Comparison of ENCODE assay signal across 1 cellular context in genomic region chr7:35253680-35254495, GRCh38.
TF ChIP-seq lines count a peak whose summit lies in the region.

A gene with protein sequence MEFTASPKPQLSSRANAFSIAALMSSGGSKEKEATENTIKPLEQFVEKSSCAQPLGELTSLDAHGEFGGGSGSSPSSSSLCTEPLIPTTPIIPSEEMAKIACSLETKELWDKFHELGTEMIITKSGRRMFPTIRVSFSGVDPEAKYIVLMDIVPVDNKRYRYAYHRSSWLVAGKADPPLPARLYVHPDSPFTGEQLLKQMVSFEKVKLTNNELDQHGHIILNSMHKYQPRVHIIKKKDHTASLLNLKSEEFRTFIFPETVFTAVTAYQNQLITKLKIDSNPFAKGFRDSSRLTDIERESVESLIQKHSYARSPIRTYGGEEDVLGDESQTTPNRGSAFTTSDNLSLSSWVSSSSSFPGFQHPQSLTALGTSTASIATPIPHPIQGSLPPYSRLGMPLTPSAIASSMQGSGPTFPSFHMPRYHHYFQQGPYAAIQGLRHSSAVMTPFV (minus strand): TSS chr7:35254100. CDS start chr7:35253620, 480 bp downstream.

TF ChIP-seq in HEK293, 187 proteins besides CTCF, POLR2A, EP300 and RAD21 (continued from another document and continues in another):
- no peak for TF ChIP-seq ZBTB49 (tag by site-specific recombination; IDR thresholded peaks at IDR 0.05; ENCODE audit: low read depth)
- TF ChIP-seq GLIS1 (tag by site-specific recombination; IDR thresholded peaks at IDR 0.05): peak; percentile 32; the same call in 1 of the 2 replicates
- no peak for TF ChIP-seq ZNF768 (tag by site-specific recombination; IDR thresholded peaks at IDR 0.05)
- no peak for TF ChIP-seq KLF8 (tag by site-specific recombination; IDR thresholded peaks at IDR 0.05)
- TF ChIP-seq ZNF585B (tag by site-specific recombination; IDR thresholded peaks at IDR 0.05): no peak
- TF ChIP-seq ZNF302 (tag by site-specific recombination; IDR thresholded peaks at IDR 0.05; ENCODE audit: low read depth): no peak
- TF ChIP-seq MEIS1 (CRISPR knock-in tag; IDR thresholded peaks at IDR 0.05; ENCODE audit: borderline replicate concordance): no peak
- no peak for TF ChIP-seq SALL2 (tag by site-specific recombination; IDR thresholded peaks at IDR 0.05; ENCODE audit: borderline replicate concordance)
- peak; percentile 82 for TF ChIP-seq PBX3 (CRISPR knock-in tag; IDR thresholded peaks at IDR 0.05)
- no peak for TF ChIP-seq ZNF596 (tag by site-specific recombination; IDR thresholded peaks at IDR 0.05)
- no peak for TF ChIP-seq ZBTB44 (tag by site-specific recombination; IDR thresholded peaks at IDR 0.05)
- no peak for TF ChIP-seq ZNF473 (tag by site-specific recombination; IDR thresholded peaks at IDR 0.05)
- no peak for TF ChIP-seq ZNF521 (tag by site-specific recombination; IDR thresholded peaks at IDR 0.05)
- no peak for TF ChIP-seq ZNF404 (tag by site-specific recombination; IDR thresholded peaks at IDR 0.05)
- no peak for TF ChIP-seq BCL6B (tag by site-specific recombination; IDR thresholded peaks at IDR 0.05)
- no peak for TF ChIP-seq ZNF10 (tag by site-specific recombination; IDR thresholded peaks at IDR 0.05)
- no peak for TF ChIP-seq ZNF571 (tag by site-specific recombination; IDR thresholded peaks at IDR 0.05)
- peak; percentile 20; the same call in 1 of the 2 replicates for TF ChIP-seq ZNF660 (tag by site-specific recombination; IDR thresholded peaks at IDR 0.05)
- TF ChIP-seq ZNF626 (tag by site-specific recombination; IDR thresholded peaks at IDR 0.05): no peak
- no peak; the same call in 1 of the 2 replicates for TF ChIP-seq ZNF561 (tag by site-specific recombination; IDR thresholded peaks at IDR 0.05; ENCODE audit: borderline replicate concordance)
- no peak for TF ChIP-seq ZNF239 (tag by site-specific recombination; IDR thresholded peaks at IDR 0.05)
- TF ChIP-seq BCL11B (tag by site-specific recombination; IDR thresholded peaks at IDR 0.05; ENCODE audit: low read depth): no peak
- no peak for TF ChIP-seq MYNN (tag by site-specific recombination; IDR thresholded peaks at IDR 0.05; ENCODE audit: borderline replicate concordance)
- TF ChIP-seq ZNF776 (tag by site-specific recombination; IDR thresholded peaks at IDR 0.05; ENCODE audit: borderline replicate concordance): no peak
- peak; percentile 61 for TF ChIP-seq ZNF341 (tag by site-specific recombination; IDR thresholded peaks at IDR 0.05; ENCODE audit: low read depth)
- TF ChIP-seq, protein P1, sequence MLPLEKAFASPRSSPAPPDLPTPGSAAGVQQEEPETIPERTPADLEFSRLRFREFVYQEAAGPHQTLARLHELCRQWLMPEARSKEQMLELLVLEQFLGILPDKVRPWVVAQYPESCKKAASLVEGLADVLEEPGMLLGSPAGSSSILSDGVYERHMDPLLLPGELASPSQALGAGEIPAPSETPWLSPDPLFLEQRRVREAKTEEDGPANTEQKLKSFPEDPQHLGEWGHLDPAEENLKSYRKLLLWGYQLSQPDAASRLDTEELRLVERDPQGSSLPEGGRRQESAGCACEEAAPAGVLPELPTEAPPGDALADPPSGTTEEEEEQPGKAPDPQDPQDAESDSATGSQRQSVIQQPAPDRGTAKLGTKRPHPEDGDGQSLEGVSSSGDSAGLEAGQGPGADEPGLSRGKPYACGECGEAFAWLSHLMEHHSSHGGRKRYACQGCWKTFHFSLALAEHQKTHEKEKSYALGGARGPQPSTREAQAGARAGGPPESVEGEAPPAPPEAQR (tag by site-specific recombination; IDR thresholded peaks at IDR 0.05): no peak
- no peak for TF ChIP-seq ZNF791 (tag by site-specific recombination; IDR thresholded peaks at IDR 0.05)
- no peak for TF ChIP-seq ZNF488 (tag by site-specific recombination; IDR thresholded peaks at IDR 0.05)
- no peak; the same call in none of the 2 replicates for TF ChIP-seq ZEB2 (tag by site-specific recombination; IDR thresholded peaks at IDR 0.05)
- TF ChIP-seq ZNF76 (tag by site-specific recombination; IDR thresholded peaks at IDR 0.05; ENCODE audit: borderline replicate concordance, low read depth): 0 out of 2 replicates have a peak, but pooled peaks have one; percentile 15
- no peak for TF ChIP-seq PRDM1 (tag by site-specific recombination; IDR thresholded peaks at IDR 0.05)
- TF ChIP-seq SCRT1 (tag by site-specific recombination; IDR thresholded peaks at IDR 0.05; ENCODE audit: borderline replicate concordance): no peak
- peak; percentile 55; the same call in 1 of the 2 replicates for TF ChIP-seq ZNF501 (tag by site-specific recombination; IDR thresholded peaks at IDR 0.05)
- no peak for TF ChIP-seq ZNF202 (tag by site-specific recombination; IDR thresholded peaks at IDR 0.05; ENCODE audit: borderline replicate concordance)
- no peak for TF ChIP-seq ZNF416 (tag by site-specific recombination; IDR thresholded peaks at IDR 0.05)
- TF ChIP-seq ZSCAN23 (tag by site-specific recombination; IDR thresholded peaks at IDR 0.05): no peak
- TF ChIP-seq ZSCAN16 (tag by site-specific recombination; IDR thresholded peaks at IDR 0.05): no peak
- TF ChIP-seq ZNF350 (tag by site-specific recombination; IDR thresholded peaks at IDR 0.05): no peak
- TF ChIP-seq HOXC10 (CRISPR knock-in tag; IDR thresholded peaks at IDR 0.05): no peak
- TF ChIP-seq ZNF624 (tag by site-specific recombination; IDR thresholded peaks at IDR 0.05): no peak
- TF ChIP-seq GFI1B (tag by site-specific recombination; IDR thresholded peaks at IDR 0.05): no peak
- no peak for TF ChIP-seq ZNF529 (tag by site-specific recombination; IDR thresholded peaks at IDR 0.05; ENCODE audit: insufficient replicate concordance)
- TF ChIP-seq, protein P2, sequence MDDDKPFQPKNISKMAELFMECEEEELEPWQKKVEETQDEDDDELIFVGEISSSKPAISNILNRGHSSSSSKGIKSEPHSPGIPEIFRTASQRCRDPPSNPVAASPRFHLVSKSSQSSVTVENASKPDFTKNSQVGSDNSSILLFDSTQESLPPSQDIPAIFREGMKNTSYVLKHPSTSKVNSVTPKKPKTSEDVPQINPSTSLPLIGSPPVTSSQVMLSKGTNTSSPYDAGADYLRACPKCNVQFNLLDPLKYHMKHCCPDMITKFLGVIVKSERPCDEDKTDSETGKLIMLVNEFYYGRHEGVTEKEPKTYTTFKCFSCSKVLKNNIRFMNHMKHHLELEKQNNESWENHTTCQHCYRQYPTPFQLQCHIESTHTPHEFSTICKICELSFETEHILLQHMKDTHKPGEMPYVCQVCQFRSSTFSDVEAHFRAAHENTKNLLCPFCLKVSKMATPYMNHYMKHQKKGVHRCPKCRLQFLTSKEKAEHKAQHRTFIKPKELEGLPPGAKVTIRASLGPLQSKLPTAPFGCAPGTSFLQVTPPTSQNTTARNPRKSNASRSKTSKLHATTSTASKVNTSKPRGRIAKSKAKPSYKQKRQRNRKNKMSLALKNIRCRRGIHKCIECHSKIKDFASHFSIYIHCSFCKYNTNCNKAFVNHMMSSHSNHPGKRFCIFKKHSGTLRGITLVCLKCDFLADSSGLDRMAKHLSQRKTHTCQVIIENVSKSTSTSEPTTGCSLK (tag by site-specific recombination; IDR thresholded peaks at IDR 0.05): no peak
- TF ChIP-seq, protein P3, sequence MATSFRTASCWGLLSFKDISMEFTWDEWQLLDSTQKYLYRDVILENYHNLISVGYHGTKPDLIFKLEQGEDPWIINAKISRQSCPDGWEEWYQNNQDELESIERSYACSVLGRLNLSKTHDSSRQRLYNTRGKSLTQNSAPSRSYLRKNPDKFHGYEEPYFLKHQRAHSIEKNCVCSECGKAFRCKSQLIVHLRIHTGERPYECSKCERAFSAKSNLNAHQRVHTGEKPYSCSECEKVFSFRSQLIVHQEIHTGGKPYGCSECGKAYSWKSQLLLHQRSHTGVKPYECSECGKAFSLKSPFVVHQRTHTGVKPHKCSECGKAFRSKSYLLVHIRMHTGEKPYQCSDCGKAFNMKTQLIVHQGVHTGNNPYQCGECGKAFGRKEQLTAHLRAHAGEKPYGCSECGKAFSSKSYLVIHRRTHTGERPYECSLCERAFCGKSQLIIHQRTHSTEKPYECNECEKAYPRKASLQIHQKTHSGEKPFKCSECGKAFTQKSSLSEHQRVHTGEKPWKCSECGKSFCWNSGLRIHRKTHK (tag by site-specific recombination; IDR thresholded peaks at IDR 0.05): no peak
- no peak for TF ChIP-seq ZNF138 (tag by site-specific recombination; IDR thresholded peaks at IDR 0.05; ENCODE audit: borderline replicate concordance)
- TF ChIP-seq ZNF664 (tag by site-specific recombination; IDR thresholded peaks at IDR 0.05): no peak
- TF ChIP-seq KLF16 (tag by site-specific recombination; IDR thresholded peaks at IDR 0.05): peak; percentile 60; the same call in 1 of the 2 replicates
- no peak for TF ChIP-seq ZNF175 (tag by site-specific recombination; IDR thresholded peaks at IDR 0.05)
- no peak for TF ChIP-seq ZFP41 (tag by site-specific recombination; IDR thresholded peaks at IDR 0.05; ENCODE audit: borderline replicate concordance)
- TF ChIP-seq YY2 (tag by site-specific recombination; IDR thresholded peaks at IDR 0.05): no peak
- no peak for TF ChIP-seq ZNF184 (tag by site-specific recombination; IDR thresholded peaks at IDR 0.05)
- TF ChIP-seq ZNF558 (tag by site-specific recombination; IDR thresholded peaks at IDR 0.05): no peak
- no peak for TF ChIP-seq ZNF221 (tag by site-specific recombination; IDR thresholded peaks at IDR 0.05; ENCODE audit: borderline replicate concordance)
